Comparison of ENCODE assay signal across 26 cellular contexts in genomic region chr2:145325485-145325884, GRCh38.
"Had no signal": no experiment of that assay in that cellular context is flagged by ENCODE, and none has a peak within 500 bp of the region (broad histone marks: within the 10 kb centered on the region; RNA-seq: fewer than 3 reads in every experiment).

No MANE protein-coding gene starts in this region.

- H3K4me1 ChIP-seq: Peyer's patch had no signal

- H3K36me3 ChIP-seq: cardiac muscle cell, Peyer's patch, WERI-Rb-1 had no signal

- DNase-seq: activated CD4-positive, alpha-beta memory T cell treated with anti-CD3 and anti-CD28 coated beads, Interleukin-2, amount 10 ng/mL, durations not matched to agents 7 days and 5 days; activated CD4-positive, alpha-beta T cell treated with anti-CD3 and anti-CD28 coated beads for 1 hour; activated CD4-positive, alpha-beta T cell treated with anti-CD3 and anti-CD28 coated beads for 48 hours; activated CD4-positive, CD25-positive, alpha-beta regulatory T cell; activated CD8-positive, alpha-beta memory T cell treated with anti-CD3 and anti-CD28 coated beads for 24 hours; activated CD8-positive, alpha-beta memory T cell treated with anti-CD3 and anti-CD28 coated beads, Interleukin-2, amount 10 ng/mL, durations not matched to agents 7 days and 5 days; activated CD8-positive, alpha-beta memory T cell treated with anti-CD3 and anti-CD28 coated beads, Interleukin-2, amount 50 U/mL, for 48 hours; activated effector memory CD4-positive, alpha-beta T cell treated with Interleukin-2 at 50 U/mL for 16 hours; activated naive CD4-positive, alpha-beta T cell treated with anti-CD3 and anti-CD28 coated beads, Interleukin-2, amount 10 ng/mL, durations not matched to agents 7 days and 5 days; activated naive CD8-positive, alpha-beta T cell treated with anti-CD3 and anti-CD28 coated beads, Interleukin-2, amount 50 U/mL, for 24 hours; activated T-cell treated with anti-CD3 and anti-CD28 coated beads, Interleukin-2, amount 50 U/mL, for 48 hours; anterior cingulate cortex; MM.1S; NCI-H1092; NCI-H1436 treated with DMSO at 0.1 percent for 48 hours; NCI-H1694 treated with DMSO at 0.1 percent for 48 hours; NCI-H2029; NCI-H345; NCI-H524 treated with DMSO at 0.1 percent for 48 hours; Peyer's patch; Right ventricle myocardium superior; RPMI8226; SW 1271; T1000; WERI-Rb-1 had no signal

- H3K4me3 ChIP-seq: cardiac muscle cell, Peyer's patch had no signal

- H3K27ac ChIP-seq: cardiac muscle cell, Peyer's patch, WERI-Rb-1 had no signal

- H3K27me3 ChIP-seq: cardiac muscle cell, Peyer's patch had no signal

- ATAC-seq: activated CD8-positive, alpha-beta memory T cell treated with anti-CD3 and anti-CD28 coated beads, Interleukin-2, amount 10 ng/mL, durations not matched to agents 7 days and 5 days had no signal

- H3K9me3 ChIP-seq: Peyer's patch had no signal
